In the genomic region with DNA sequence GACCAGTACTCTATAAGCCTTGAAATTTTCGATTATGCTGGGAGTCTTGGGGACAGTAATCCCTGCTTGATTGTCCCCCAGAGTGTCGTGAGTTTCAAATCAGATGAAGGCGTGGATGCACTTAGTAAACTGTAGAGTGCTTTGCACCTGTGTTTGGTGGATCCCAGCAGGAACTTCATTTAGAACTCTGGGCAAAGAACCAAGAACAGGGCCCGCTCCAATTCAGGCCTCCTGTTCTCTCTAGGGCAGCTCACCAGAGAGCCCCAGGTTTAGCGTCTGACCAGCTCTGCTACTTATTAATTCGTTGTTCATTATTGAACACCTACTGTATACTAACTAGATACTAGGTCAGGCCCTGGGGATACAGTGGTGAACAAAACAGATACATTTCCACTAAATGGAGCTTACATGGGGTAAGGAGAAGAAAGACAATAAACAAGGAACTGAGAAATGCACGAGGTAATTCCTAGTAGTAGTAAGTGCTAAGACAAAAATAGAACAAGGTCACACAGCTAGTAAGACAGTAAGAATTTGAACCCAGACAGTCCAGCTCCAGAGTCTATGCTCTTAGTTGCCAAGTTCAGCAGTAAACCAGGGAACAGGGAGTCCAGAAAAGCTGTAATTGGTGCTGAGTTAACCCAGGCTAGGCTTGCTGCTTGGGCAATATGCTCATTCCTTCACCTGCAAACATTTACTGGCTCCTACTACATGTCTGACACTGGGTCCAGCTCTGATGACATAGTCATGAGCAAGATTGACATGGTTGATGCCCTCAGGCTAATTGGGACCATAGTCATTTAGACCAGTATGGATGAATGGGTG, we compare ENCODE assay signal across 1 cellular context.
TF ChIP-seq lines count a peak whose summit lies in the region.

No MANE protein-coding gene starts in this region.

TF ChIP-seq in HepG2, 621 proteins besides CTCF, POLR2A, EP300 and RAD21:
- no peak for TF ChIP-seq ATF1 (CRISPR knock-in tag; IDR thresholded peaks at IDR 0.05)
- TF ChIP-seq, protein P1, sequence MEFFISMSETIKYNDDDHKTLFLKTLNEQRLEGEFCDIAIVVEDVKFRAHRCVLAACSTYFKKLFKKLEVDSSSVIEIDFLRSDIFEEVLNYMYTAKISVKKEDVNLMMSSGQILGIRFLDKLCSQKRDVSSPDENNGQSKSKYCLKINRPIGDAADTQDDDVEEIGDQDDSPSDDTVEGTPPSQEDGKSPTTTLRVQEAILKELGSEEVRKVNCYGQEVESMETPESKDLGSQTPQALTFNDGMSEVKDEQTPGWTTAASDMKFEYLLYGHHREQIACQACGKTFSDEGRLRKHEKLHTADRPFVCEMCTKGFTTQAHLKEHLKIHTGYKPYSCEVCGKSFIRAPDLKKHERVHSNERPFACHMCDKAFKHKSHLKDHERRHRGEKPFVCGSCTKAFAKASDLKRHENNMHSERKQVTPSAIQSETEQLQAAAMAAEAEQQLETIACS (CRISPR knock-in tag; IDR thresholded peaks at IDR 0.05) = no peak
